Comparison of ENCODE assay signal across 10 cellular contexts in the genomic region with DNA sequence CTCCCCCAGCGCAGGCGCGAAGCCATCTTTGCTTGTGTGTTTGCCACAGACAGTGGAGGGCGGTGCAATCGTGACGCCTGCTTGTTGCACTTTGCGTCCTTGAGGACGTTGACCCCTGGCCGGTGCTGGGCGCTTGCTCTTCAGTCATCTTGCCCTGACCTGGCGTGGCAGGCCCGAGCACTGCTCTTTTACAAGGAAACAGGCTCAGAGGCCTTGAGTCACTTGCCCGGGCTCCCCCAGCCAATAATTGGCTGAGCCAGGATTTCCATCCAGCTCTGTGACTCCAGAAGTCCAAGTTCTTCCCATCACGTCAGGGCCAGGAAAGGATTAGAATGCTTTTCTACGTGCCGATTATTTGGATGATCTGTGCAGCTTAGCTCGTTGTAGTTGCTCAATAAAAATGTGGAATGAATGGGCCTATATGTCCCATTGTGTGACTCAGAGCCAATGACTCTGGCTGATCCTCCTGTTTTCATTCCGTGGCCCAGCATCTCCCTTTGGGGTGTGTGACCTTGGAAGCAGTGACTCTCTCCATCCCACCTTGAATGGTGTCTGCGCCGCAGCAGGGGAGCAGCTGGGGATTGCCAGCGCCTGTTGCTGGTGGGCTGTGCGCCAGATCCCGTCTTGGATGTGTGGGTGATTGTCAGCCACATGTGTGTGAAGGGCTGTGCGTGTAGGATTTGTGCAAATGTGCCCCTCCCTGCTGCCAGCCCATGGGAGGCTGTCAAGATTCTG.
DNase-seq lines count a peak whose midpoint lies in the region; ATAC-seq, FAIRE-seq and TF ChIP-seq lines count a peak whose summit lies in the region.
"Had no signal": no experiment of that assay in that cellular context is flagged by ENCODE, and none has a peak within 500 bp of the region (broad histone marks: within the 10 kb centered on the region; RNA-seq: fewer than 3 reads in every experiment).

No MANE protein-coding gene starts in this region.

- H3K9me3 ChIP-seq in HepG2 (ENCODE audit: low read length), result no peaks in the 10 kb centered on the region
- no peaks in the 10 kb centered on the region for H3K9me3 ChIP-seq in upper lobe of right lung

- H3K79me2 ChIP-seq in HepG2 (ENCODE audit: insufficient read depth, low read length), result peaks cover 82% of the 10 kb centered on the region

- TF ChIP-seq EP300 in HepG2 (IDR thresholded peaks at IDR 0.05; ENCODE audit: low read depth in 2 of 2, low read length in 2 of 2), result peak in 1 of 2 experiments; percentile 70; a peak in 3 of 4 replicates
- peak; percentile 59 for TF ChIP-seq EP300 in HepG2 (CRISPR knock-in tag; IDR thresholded peaks at IDR 0.05; ENCODE audit: borderline replicate concordance)

- no peaks in the 10 kb centered on the region for H3K27me3 Mint-ChIP-seq in MCF 10A (ENCODE audit: insufficient read depth, unreplicated experiment)
- H3K27me3 Mint-ChIP-seq: CD4-positive, alpha-beta T cell had no signal

- FAIRE-seq in HepG2 (lab: Jason Lieb, UNC), result peak; percentile 93

- no TSS peak for BruUV-seq in MCF 10A (replicated peaks; lab: Mats Ljungman, UMichigan)
- no TSS peak for BruUV-seq in HepG2 (replicated peaks; lab: Mats Ljungman, UMichigan)

- CTCF ChIA-PET in MCF 10A (lab: Yijun Ruan, JAX) (interaction anchor here (0.6 to 1.7 kb wide), 3 partner anchors 14 to 32 kb away, joined by 3 to 5 read pairs (median 4); no protein-coding TSS in a partner anchor), HepG2 (lab: Yijun Ruan, JAX; ENCODE audit: low intra/inter-chr PET ratio, low total read pairs) (no interaction called here)

- TF ChIP-seq CTCF in MCF 10A (IDR thresholded peaks at IDR 0.05; ENCODE audit: unreplicated experiment), result no peak
- TF ChIP-seq CTCF in HepG2 (CRISPR knock-in tag; IDR thresholded peaks at IDR 0.05), result peak; percentile 66
- no peak for TF ChIP-seq CTCF in upper lobe of right lung (IDR thresholded peaks at IDR 0.05)

- no peak overlapping the region for H3K4me3 Mint-ChIP-seq in MCF 10A (ENCODE audit: unreplicated experiment)
- H3K4me3 Mint-ChIP-seq: CD4-positive, alpha-beta T cell had no signal

- in situ Hi-C loops in HepG2 (cut with HindIII; ENCODE audit: extremely low pct_ligation_motif_present, low pct_unique_long_range_greater_than_20kb), result no loop called here

- H3K4me3 ChIP-seq in HepG2 (replicated peaks in 1 of 3; ENCODE audit: insufficient read depth in 1 of 3, low read depth in 2 of 3, low read length in 3 of 3) (peak overlapping the region in 2 of 3 experiments; percentile 12 to 39; a peak in 3 of 6 replicates), upper lobe of right lung (no peak overlapping the region)

- H3K27ac ChIP-seq in HepG2 (ENCODE audit: extremely low read length, insufficient read depth, low read length), result peak overlapping the region; percentile 79
- peak overlapping the region; percentile 47 for H3K27ac ChIP-seq in upper lobe of right lung

- H3K36me3 ChIP-seq in HepG2 (replicated peaks in 1 of 2; ENCODE audit: control insufficient read depth in 1 of 2, insufficient read depth in 2 of 2, low read length in 2 of 2) (peaks cover 1 to 10% of the 10 kb centered on the region in 2 experiments; a peak in 1 of 5 replicates), upper lobe of right lung (no peaks in the 10 kb centered on the region)

- H3K4me1 ChIP-seq in HepG2 (ENCODE audit: insufficient read depth, low read length) (peaks cover 71% of the 10 kb centered on the region), upper lobe of right lung (peaks cover 19% of the 10 kb centered on the region)

- peaks cover 35% of the 10 kb centered on the region for H3K36me3 Mint-ChIP-seq in MCF 10A (ENCODE audit: insufficient read depth, unreplicated experiment)

- ATAC-seq in HepG2, result peak; percentile 80
- no peak for ATAC-seq in upper lobe of right lung

- intact Hi-C loops in MCF 10A (cut with micrococcal nuclease), result no loop called here
- intact Hi-C loops in HepG2 (cut with micrococcal nuclease; ENCODE audit: unreplicated experiment), result loop anchor here (1.0 kb wide), 1 partner anchor 19 kb away; no protein-coding TSS in a partner anchor
- intact Hi-C loops in upper lobe of right lung (cut with DNase I), result no loop called here

- H3K4me2 ChIP-seq in HepG2 (ENCODE audit: low read depth, low read length), result peak overlapping the region; percentile 75

- peaks cover 31% of the 10 kb centered on the region for H3K4me1 Mint-ChIP-seq in MCF 10A (ENCODE audit: insufficient read depth, unreplicated experiment)

- H2AFZ ChIP-seq in HepG2 (ENCODE audit: low read length), result no peak overlapping the region

- peak; percentile 26 to 32; a peak in 1 of 4 replicates for TF ChIP-seq POLR2A in HepG2 (IDR thresholded peaks at IDR 0.05; ENCODE audit: insufficient read depth in 1 of 2, low read depth in 2 of 2, low read length in 2 of 2)

- POLR2A ChIA-PET in MCF 10A (lab: Yijun Ruan, JAX) (interaction anchor here (0.6 to 1.9 kb wide), 10 partner anchors 9 to 117 kb away, joined by 3 to 6 read pairs (median 4); no protein-coding TSS in a partner anchor), HepG2 (lab: Yijun Ruan, JAX) (interaction anchor here (0.8 to 2.5 kb wide), 13 partner anchors 20 to 604 kb away, joined by 3 to 23 read pairs (median 4); partner anchors contain the start of gene TNRC6C)

- H3K9me3 Mint-ChIP-seq in MCF 10A (ENCODE audit: unreplicated experiment), result no peaks in the 10 kb centered on the region
- H3K9me3 Mint-ChIP-seq: CD4-positive, alpha-beta T cell had no signal

- H3K9ac ChIP-seq in HepG2 (ENCODE audit: insufficient read depth, low read depth, low read length), result peak overlapping the region; percentile 61

- DNase-seq in activated T-cell treated with anti-CD3 and anti-CD28 coated beads, Interleukin-2, amount 50 U/mL, for 48 hours, result peak; percentile 13 to 15
- DNase-seq in activated T-cell treated with anti-CD3 and anti-CD28 coated beads for 4 hours (no peak), MCF 10A (ENCODE audit: unreplicated experiment) (peak; percentile 90), HepG2 (ENCODE audit: low spot score) (peak; percentile 93), upper lobe of right lung (no peak), occipital lobe (lab: John Stamatoyannopoulos, UW) (no peak), Ammon's horn (ENCODE audit: low spot score) (no peak)
- DNase-seq in stimulated activated CD4-positive, alpha-beta T cell treated with anti-CD3 and anti-CD28 coated beads, Interleukin-1b, Interleukin-23, amount 100 ng/mL, for 48 hours, result no peak
- DNase-seq: kidney glomerular epithelial cell had no signal

- H3K27me3 ChIP-seq in HepG2 (ENCODE audit: control insufficient read depth in 1 of 2, insufficient read depth in 2 of 2, low read length in 2 of 2), result no peaks in the 10 kb centered on the region
- H3K27me3 ChIP-seq in upper lobe of right lung, result no peaks in the 10 kb centered on the region

- H3K27ac Mint-ChIP-seq in MCF 10A (ENCODE audit: low read depth, unreplicated experiment), result peak overlapping the region; percentile 49
- H3K27ac Mint-ChIP-seq: CD4-positive, alpha-beta T cell had no signal

- TF ChIP-seq RAD21 in HepG2 (CRISPR knock-in tag; IDR thresholded peaks at IDR 0.05), result 0 out of 2 replicates have a peak, but pooled peaks have one; percentile 44

- H4K20me1 ChIP-seq in HepG2 (ENCODE audit: insufficient read depth, low read length), result peaks cover 60% of the 10 kb centered on the region

- 11% methylated on average over 19 of the region's 24 CpGs for WGBS in HepG2 (ENCODE audit: low lambda C conversion rate)

TF ChIP-seq in HepG2, 621 proteins besides CTCF, POLR2A, EP300 and RAD21 (continues in another document):
- no peak for TF ChIP-seq SRY (CRISPR knock-in tag; IDR thresholded peaks at IDR 0.05)
- TF ChIP-seq ARID2 (CRISPR knock-in tag; IDR thresholded peaks at IDR 0.05; ENCODE audit: borderline replicate concordance), result 0 out of 2 replicates have a peak, but pooled peaks have one; percentile 57
- TF ChIP-seq ZKSCAN5 (CRISPR knock-in tag; IDR thresholded peaks at IDR 0.05), result no peak
- TF ChIP-seq FOXO4 (CRISPR knock-in tag; conservative IDR thresholded peaks at IDR 0.05), result no peak
- TF ChIP-seq SAFB2 (CRISPR knock-in tag; IDR thresholded peaks at IDR 0.05; ENCODE audit: borderline replicate concordance, low read depth), result peak; percentile 65; the same call in 1 of the 2 replicates
- peak; percentile 98 for TF ChIP-seq ESRRA (CRISPR knock-in tag; IDR thresholded peaks at IDR 0.05; ENCODE audit: low read depth)
- 0 out of 2 replicates have a peak, but pooled peaks have one; percentile 21 for TF ChIP-seq ZNF326 (CRISPR knock-in tag; IDR thresholded peaks at IDR 0.05; ENCODE audit: borderline replicate concordance)
- no peak for TF ChIP-seq ZNF589 (CRISPR knock-in tag; conservative IDR thresholded peaks at IDR 0.05)
- no peak for TF ChIP-seq ZNF317 (CRISPR knock-in tag; IDR thresholded peaks at IDR 0.05)
- TF ChIP-seq HOXA5 (CRISPR knock-in tag; IDR thresholded peaks at IDR 0.05), result peak; percentile 80; the same call in 1 of the 2 replicates
- TF ChIP-seq THYN1 (CRISPR knock-in tag; IDR thresholded peaks at IDR 0.05; ENCODE audit: borderline replicate concordance, low read depth), result no peak
- 0 out of 2 replicates have a peak, but pooled peaks have one; percentile 59 for TF ChIP-seq ZNF674 (CRISPR knock-in tag; IDR thresholded peaks at IDR 0.05; ENCODE audit: low read depth)
- no peak for TF ChIP-seq ZNF597 (CRISPR knock-in tag; IDR thresholded peaks at IDR 0.05)

Comparison
In these comparisons a context has a peak if more than half of its experiments do, and no peak if none do; other contexts are left out.
1. DNase-seq: peak in activated T-cell treated with anti-CD3 and anti-CD28 coated beads, Interleukin-2, amount 50 U/mL, for 48 hours (2 of 2), MCF 10A (single experiment) and HepG2 (single experiment); none in activated T-cell treated with anti-CD3 and anti-CD28 coated beads for 4 hours (single experiment), upper lobe of right lung (single experiment), occipital lobe (single experiment), stimulated activated CD4-positive, alpha-beta T cell treated with anti-CD3 and anti-CD28 coated beads, Interleukin-1b, Interleukin-23, amount 100 ng/mL, for 48 hours (single experiment) and Ammon's horn (single experiment).